Comparison of ENCODE assay signal across 14 cellular contexts in genomic region chr13:42417624-42418023, GRCh38.
DNase-seq lines count a peak whose midpoint lies in the region; ATAC-seq, FAIRE-seq and TF ChIP-seq lines count a peak whose summit lies in the region.
"Had no signal": no experiment of that assay in that cellular context is flagged by ENCODE, and none has a peak within 500 bp of the region (broad histone marks: within the 10 kb centered on the region; RNA-seq: fewer than 3 reads in every experiment).

No MANE protein-coding gene starts in this region.

- peaks cover 52% of the 10 kb centered on the region for H3K4me1 Mint-ChIP-seq in activated T-cell treated with anti-CD3 and anti-CD28 coated beads, Interleukin-2, amount 50 U/mL, for 72 hours (ENCODE audit: low read depth)
- peaks cover 51% of the 10 kb centered on the region for H3K4me1 Mint-ChIP-seq in activated T-cell treated with anti-CD3 and anti-CD28 coated beads, Interleukin-2, amount 50 U/mL, for 24 hours (ENCODE audit: low read depth)
- H3K4me1 Mint-ChIP-seq in activated CD8-positive, alpha-beta T cell treated with anti-CD3 and anti-CD28 coated beads for 36 hours (ENCODE audit: low read depth) = peaks cover 50% of the 10 kb centered on the region
- no peaks in the 10 kb centered on the region for H3K4me1 Mint-ChIP-seq in central memory CD8-positive, alpha-beta T cell
- peaks cover 61% of the 10 kb centered on the region for H3K4me1 Mint-ChIP-seq in stimulated activated naive CD8-positive, alpha-beta T cell treated with anti-CD3 and anti-CD28 coated beads, Interleukin-15, amount 100 ng/mL, for 72 hours

- no peak for DNase-seq in activated T-cell treated with anti-CD3 and anti-CD28 coated beads, Interleukin-2, amount 50 U/mL, for 72 hours
- no peak for DNase-seq in activated T-cell treated with anti-CD3 and anti-CD28 coated beads, Interleukin-2, amount 50 U/mL, for 24 hours
- DNase-seq in activated CD8-positive, alpha-beta T cell treated with anti-CD3 and anti-CD28 coated beads for 36 hours = no peak
- DNase-seq in central memory CD8-positive, alpha-beta T cell (ENCODE audit: low spot score in 2 of 2) = no peak
- DNase-seq in stimulated activated naive CD8-positive, alpha-beta T cell treated with anti-CD3 and anti-CD28 coated beads, Interleukin-15, amount 100 ng/mL, for 72 hours = no peak
- DNase-seq in frontal cortex (ENCODE audit: low spot score in 2 of 2) (no peak), posterior cingulate gyrus (no peak)
- DNase-seq in activated CD8-positive, alpha-beta memory T cell treated with anti-CD3 and anti-CD28 coated beads, Interleukin-2, amount 50 U/mL, for 4 hours = no peak
- DNase-seq: 8988T; AML-193; Caco-2; CD8-positive, alpha-beta memory T cell had no signal

- no peak for TF ChIP-seq CTCF in activated CD8-positive, alpha-beta T cell treated with anti-CD3 and anti-CD28 coated beads for 36 hours (IDR thresholded peaks at IDR 0.05)

- no peak for FAIRE-seq in frontal cortex (lab: Jason Lieb, UNC)
- FAIRE-seq: H54 had no signal

- ATAC-seq in activated T-cell treated with anti-CD3 and anti-CD28 coated beads, Interleukin-2, amount 50 U/mL, for 72 hours (replicated peaks in 1 of 2) = peak; percentile 31 to 60
- ATAC-seq in activated CD8-positive, alpha-beta T cell treated with anti-CD3 and anti-CD28 coated beads for 36 hours = peak; percentile 40
- no peak for ATAC-seq in central memory CD8-positive, alpha-beta T cell (replicated peaks; ENCODE audit: extremely low read depth, poor library complexity, severe bottlenecking)
- peak; percentile 52 for ATAC-seq in stimulated activated naive CD8-positive, alpha-beta T cell treated with anti-CD3 and anti-CD28 coated beads, Interleukin-15, amount 100 ng/mL, for 72 hours
- ATAC-seq: HCT116 had no signal

- no peaks in the 10 kb centered on the region for H3K9me3 Mint-ChIP-seq in activated T-cell treated with anti-CD3 and anti-CD28 coated beads, Interleukin-2, amount 50 U/mL, for 72 hours
- H3K9me3 Mint-ChIP-seq in activated T-cell treated with anti-CD3 and anti-CD28 coated beads, Interleukin-2, amount 50 U/mL, for 24 hours = no peaks in the 10 kb centered on the region
- H3K9me3 Mint-ChIP-seq in activated CD8-positive, alpha-beta T cell treated with anti-CD3 and anti-CD28 coated beads for 36 hours = no peaks in the 10 kb centered on the region
- H3K9me3 Mint-ChIP-seq in central memory CD8-positive, alpha-beta T cell = no peaks in the 10 kb centered on the region
- no peaks in the 10 kb centered on the region for H3K9me3 Mint-ChIP-seq in stimulated activated naive CD8-positive, alpha-beta T cell treated with anti-CD3 and anti-CD28 coated beads, Interleukin-15, amount 100 ng/mL, for 72 hours
- H3K9me3 Mint-ChIP-seq: CD8-positive, alpha-beta memory T cell had no signal

- POLR2A ChIA-PET in activated CD8-positive, alpha-beta T cell treated with anti-CD3 and anti-CD28 coated beads for 36 hours (lab: Charles Lee) = interaction anchor here (0.9 kb wide), 1 partner anchor 15 kb away, joined by 4 read pairs; no protein-coding TSS in a partner anchor

- peaks cover 6 to 8% of the 10 kb centered on the region in 2 donors for H3K36me3 Mint-ChIP-seq in activated T-cell treated with anti-CD3 and anti-CD28 coated beads, Interleukin-2, amount 50 U/mL, for 72 hours (ENCODE audit: insufficient read depth in 2 of 2)
- peaks cover 7% of the 10 kb centered on the region for H3K36me3 Mint-ChIP-seq in activated T-cell treated with anti-CD3 and anti-CD28 coated beads, Interleukin-2, amount 50 U/mL, for 24 hours (ENCODE audit: low read depth)
- peaks cover 40% of the 10 kb centered on the region for H3K36me3 Mint-ChIP-seq in activated CD8-positive, alpha-beta T cell treated with anti-CD3 and anti-CD28 coated beads for 36 hours (ENCODE audit: low read depth)
- H3K36me3 Mint-ChIP-seq in central memory CD8-positive, alpha-beta T cell (ENCODE audit: insufficient read depth) = peaks cover 3% of the 10 kb centered on the region
- H3K36me3 Mint-ChIP-seq: CD8-positive, alpha-beta memory T cell had no signal

- CTCF ChIA-PET in activated CD8-positive, alpha-beta T cell treated with anti-CD3 and anti-CD28 coated beads for 36 hours (lab: Charles Lee) = no interaction called here

- no peaks in the 10 kb centered on the region for H3K27me3 Mint-ChIP-seq in activated T-cell treated with anti-CD3 and anti-CD28 coated beads, Interleukin-2, amount 50 U/mL, for 72 hours (ENCODE audit: low read depth)
- no peaks in the 10 kb centered on the region for H3K27me3 Mint-ChIP-seq in activated T-cell treated with anti-CD3 and anti-CD28 coated beads, Interleukin-2, amount 50 U/mL, for 24 hours
- no peaks in the 10 kb centered on the region for H3K27me3 Mint-ChIP-seq in activated CD8-positive, alpha-beta T cell treated with anti-CD3 and anti-CD28 coated beads for 36 hours
- H3K27me3 Mint-ChIP-seq in central memory CD8-positive, alpha-beta T cell = no peaks in the 10 kb centered on the region
- H3K27me3 Mint-ChIP-seq in stimulated activated naive CD8-positive, alpha-beta T cell treated with anti-CD3 and anti-CD28 coated beads, Interleukin-15, amount 100 ng/mL, for 72 hours = no peaks in the 10 kb centered on the region

- intact Hi-C loops in activated CD8-positive, alpha-beta T cell treated with anti-CD3 and anti-CD28 coated beads for 36 hours (cut with micrococcal nuclease) = no loop called here
- intact Hi-C loops in posterior cingulate gyrus (cut with DNase I) = no loop called here

- H3K27ac Mint-ChIP-seq in activated T-cell treated with anti-CD3 and anti-CD28 coated beads, Interleukin-2, amount 50 U/mL, for 72 hours = no peak overlapping the region
- H3K27ac Mint-ChIP-seq in activated T-cell treated with anti-CD3 and anti-CD28 coated beads, Interleukin-2, amount 50 U/mL, for 24 hours = no peak overlapping the region
- H3K27ac Mint-ChIP-seq in activated CD8-positive, alpha-beta T cell treated with anti-CD3 and anti-CD28 coated beads for 36 hours = peak overlapping the region; percentile 18
- H3K27ac Mint-ChIP-seq in central memory CD8-positive, alpha-beta T cell (ENCODE audit: low read depth) = peak overlapping the region; percentile 38
- no peak overlapping the region for H3K27ac Mint-ChIP-seq in stimulated activated naive CD8-positive, alpha-beta T cell treated with anti-CD3 and anti-CD28 coated beads, Interleukin-15, amount 100 ng/mL, for 72 hours

- no peak overlapping the region for H3K4me3 Mint-ChIP-seq in activated T-cell treated with anti-CD3 and anti-CD28 coated beads, Interleukin-2, amount 50 U/mL, for 72 hours
- H3K4me3 Mint-ChIP-seq in activated T-cell treated with anti-CD3 and anti-CD28 coated beads, Interleukin-2, amount 50 U/mL, for 24 hours = no peak overlapping the region
- no peak overlapping the region for H3K4me3 Mint-ChIP-seq in activated CD8-positive, alpha-beta T cell treated with anti-CD3 and anti-CD28 coated beads for 36 hours
- H3K4me3 Mint-ChIP-seq in central memory CD8-positive, alpha-beta T cell = no peak overlapping the region
- no peak overlapping the region for H3K4me3 Mint-ChIP-seq in stimulated activated naive CD8-positive, alpha-beta T cell treated with anti-CD3 and anti-CD28 coated beads, Interleukin-15, amount 100 ng/mL, for 72 hours
- H3K4me3 Mint-ChIP-seq: CD8-positive, alpha-beta memory T cell had no signal

Comparison
In these comparisons a context has a peak if more than half of its experiments do, and no peak if none do; other contexts are left out.
1. H3K27ac Mint-ChIP-seq: peak in activated CD8-positive, alpha-beta T cell treated with anti-CD3 and anti-CD28 coated beads for 36 hours (single experiment) and central memory CD8-positive, alpha-beta T cell (single experiment); none in activated T-cell treated with anti-CD3 and anti-CD28 coated beads, Interleukin-2, amount 50 U/mL, for 72 hours (single experiment), activated T-cell treated with anti-CD3 and anti-CD28 coated beads, Interleukin-2, amount 50 U/mL, for 24 hours (single experiment) and stimulated activated naive CD8-positive, alpha-beta T cell treated with anti-CD3 and anti-CD28 coated beads, Interleukin-15, amount 100 ng/mL, for 72 hours (0 of 2).